Comparison of ENCODE assay signal across 18 cellular contexts in genomic region chr11:108685419-108686161, GRCh38. TPM values are rescaled to one million over a fixed set of nuclear protein-coding genes. Genes with fewer than 3 reads are reported as not detected.
DNase-seq lines count a peak whose midpoint lies in the region; ATAC-seq, FAIRE-seq and TF ChIP-seq lines count a peak whose summit lies in the region.
"Had no signal": no experiment of that assay in that cellular context is flagged by ENCODE, and none has a peak within 500 bp of the region (broad histone marks: within the 10 kb centered on the region; RNA-seq: fewer than 3 reads in every experiment).

No MANE protein-coding gene starts in this region.

- peaks cover 4% of the 10 kb centered on the region for H3K79me2 ChIP-seq in keratinocyte (ENCODE audit: control insufficient read depth, insufficient read depth, low read length)

- H3K27me3 ChIP-seq in SJSA1 (replicated peaks) (no peaks in the 10 kb centered on the region), keratinocyte (ENCODE audit: control insufficient read depth, extremely low read depth, insufficient read depth, low read length) (no peaks in the 10 kb centered on the region), upper lobe of left lung (no peaks in the 10 kb centered on the region)

- ATAC-seq in HG03025 (IDR thresholded peaks at IDR 0.05; ENCODE audit: low FRiP score, unreplicated experiment) (no peak), upper lobe of left lung (ENCODE audit: low FRiP score in 2 of 2) (no peak)
- ATAC-seq: A549, Panc1 had no signal

- peak overlapping the region; percentile 67 for H3K27ac Mint-ChIP-seq in chondrocyte (ENCODE audit: unreplicated experiment)
- H3K27ac Mint-ChIP-seq: CD8-positive, alpha-beta memory T cell had no signal

- 0 out of 2 replicates have a peak overlapping the region, but pooled peaks have one; percentile 20 for H3K27ac ChIP-seq in SJSA1
- no peak overlapping the region for H3K27ac ChIP-seq in keratinocyte (ENCODE audit: control insufficient read depth, insufficient read depth, low read length)
- no peak overlapping the region for H3K27ac ChIP-seq in upper lobe of left lung
- H3K27ac ChIP-seq: A549, SK-N-MC had no signal

- no peak overlapping the region for H3K9ac ChIP-seq in keratinocyte (ENCODE audit: control insufficient read depth, extremely low read depth, insufficient read depth, low read length)

- TF ChIP-seq POLR2A in upper lobe of left lung (IDR thresholded peaks at IDR 0.05) = no peak

- peaks cover 8% of the 10 kb centered on the region for H3K36me3 Mint-ChIP-seq in chondrocyte (ENCODE audit: low read depth)

- H3K9me3 ChIP-seq in SJSA1 (replicated peaks) (no peaks in the 10 kb centered on the region), keratinocyte (ENCODE audit: control insufficient read depth, low read depth, low read length) (no peaks in the 10 kb centered on the region), upper lobe of left lung (no peaks in the 10 kb centered on the region)
- H3K9me3 ChIP-seq: A549, HAP-1 had no signal

- H3K4me1 ChIP-seq in SJSA1 (replicated peaks) (peaks cover 7% of the 10 kb centered on the region; the same call in 1 of the 2 replicates), keratinocyte (ENCODE audit: control insufficient read depth, extremely low read depth, insufficient read depth, low read length) (peaks cover 8% of the 10 kb centered on the region), upper lobe of left lung (no peaks in the 10 kb centered on the region)
- H3K4me1 ChIP-seq: A549 had no signal

- dilution Hi-C loops in keratinocyte (cut with MboI; ENCODE audit: extremely low pct_ligation_motif_present, low sequenced_read_pairs) = no loop called here

- H3K4me1 Mint-ChIP-seq in chondrocyte (ENCODE audit: low read depth) = peaks cover 57% of the 10 kb centered on the region

- no peak overlapping the region for H3K4me3 Mint-ChIP-seq in chondrocyte (ENCODE audit: unreplicated experiment)
- H3K4me3 Mint-ChIP-seq: CD8-positive, alpha-beta memory T cell had no signal

- peak overlapping the region; percentile 16 for H3K4me2 ChIP-seq in keratinocyte (ENCODE audit: control insufficient read depth, extremely low read depth, insufficient read depth, low read depth, low read length)
- H3K4me2 ChIP-seq: A549 had no signal

- H3K27me3 Mint-ChIP-seq in chondrocyte (ENCODE audit: low read depth) = no peaks in the 10 kb centered on the region
- H3K27me3 Mint-ChIP-seq: CD8-positive, alpha-beta memory T cell had no signal

- 92 to 98% methylated on average over 5 of the region's 7 CpGs for WGBS in upper lobe of left lung, 2 donors

- no peaks in the 10 kb centered on the region for H3K9me1 ChIP-seq in keratinocyte (ENCODE audit: control insufficient read depth, extremely low read depth, insufficient read depth, low read length)

- TF ChIP-seq CTCF in chondrocyte (IDR thresholded peaks at IDR 0.05) (no peak), keratinocyte (optimal IDR thresholded peaks at IDR 0.05 in 1 of 3, IDR thresholded peaks at IDR 0.05 in 1 of 3, conservative IDR thresholded peaks at IDR 0.05 in 1 of 3; ENCODE audit: extremely low read depth in 1 of 3, insufficient read depth in 2 of 3, low read length in 3 of 3) (no peak), upper lobe of left lung (IDR thresholded peaks at IDR 0.05) (no peak)

- H3K4me3 ChIP-seq in SJSA1 (no peak overlapping the region), keratinocyte (ENCODE audit: control insufficient read depth in 2 of 3, extremely low read depth in 1 of 3, insufficient read depth in 2 of 3, low read depth in 1 of 3, low read length in 3 of 3) (no peak overlapping the region), upper lobe of left lung (no peak overlapping the region)
- H3K4me3 ChIP-seq: A549, HAP-1, SK-N-MC had no signal

- no peak for FAIRE-seq in keratinocyte (lab: Jason Lieb, UNC)
- FAIRE-seq: A549 had no signal

- H3K36me3 ChIP-seq in SJSA1 (no peaks in the 10 kb centered on the region), keratinocyte (ENCODE audit: control insufficient read depth in 2 of 2, extremely low read depth in 1 of 2, insufficient read depth in 2 of 2, low read length in 2 of 2) (peaks cover 2 to 6% of the 10 kb centered on the region in 2 experiments), upper lobe of left lung (peaks cover 0 to 32% (median 6%) of the 10 kb centered on the region in 4 donors)

- H2AFZ ChIP-seq in keratinocyte (ENCODE audit: control insufficient read depth, low read length) = no peak overlapping the region

- H4K20me1 ChIP-seq in keratinocyte (ENCODE audit: control insufficient read depth, extremely low read depth, insufficient read depth, low read length) = peaks cover 2% of the 10 kb centered on the region

- no peak for TF ChIP-seq EP300 in upper lobe of left lung (IDR thresholded peaks at IDR 0.05)

- peaks cover 4% of the 10 kb centered on the region for H3K9me3 Mint-ChIP-seq in chondrocyte (ENCODE audit: low read depth)
- H3K9me3 Mint-ChIP-seq: CD8-positive, alpha-beta memory T cell had no signal

- DNase-seq in ELR (ENCODE audit: low read depth) = peak; percentile 41
- DNase-seq in SJSA1 (ENCODE audit: low read depth in 1 of 2, low spot score in 2 of 2) = no peak
- no peak for DNase-seq in chondrocyte (ENCODE audit: low spot score)
- DNase-seq in keratinocyte (ENCODE audit: low read depth, low spot score) = no peak
- no peak for DNase-seq in upper lobe of left lung
- no peak for DNase-seq in activated CD4-positive, CD25-positive, alpha-beta regulatory T cell (lab: John Stamatoyannopoulos, UW)
- no peak for DNase-seq in SKM-1 (lab: John Stamatoyannopoulos, UW; ENCODE audit: unreplicated experiment)
- DNase-seq: C1 segment of cervical spinal cord; CD8-positive, alpha-beta memory T cell; DMS53; KBM-7; MV-4-11; NCI-H1694 treated with DMSO at 0.1 percent for 48 hours had no signal

RNA-seq across cellular contexts. Expression of gene DDX10, which starts 20.7 kb away (rescaled TPM):
- total RNA-seq in SJSA1 (2014; rRNA removed; shearing (Covaris generic)) = 21.9 and 24.7 TPM in 2 replicates
- total RNA-seq in chondrocyte (18.9 to 33.3 TPM (median 25.3 TPM) in 3 replicates), upper lobe of left lung (10 to 100 TPM in 5 of 6 donors, 1 to 10 TPM in 1; 9.0 to 25.2 (median 17.4) TPM)
- 23.4 to 32.3 TPM (median 29.5 TPM) in 3 replicates for polyA plus RNA-seq in keratinocyte
- polyA plus RNA-seq in keratinocyte (2011; ENCODE audit: low read depth) = 30.9 TPM
- 21.1 and 35.6 TPM in 2 replicates for polyA plus RNA-seq in keratinocyte (2011; cell fraction: cytosol; rRNA removed)
- polyA plus RNA-seq in keratinocyte (2011; cell fraction: nucleus; rRNA removed) = 43.8 and 46.1 TPM in 2 replicates
- 21.1 and 21.4 TPM in 2 replicates for polyA plus RNA-seq in keratinocyte (2012; ENCODE audit: low replicate concordance)
- 15.6 to 47.1 TPM (median 37.6 TPM) in 3 replicates for polyA minus RNA-seq in keratinocyte
- 12.9 TPM for polyA minus RNA-seq in keratinocyte (2011; cell fraction: cytosol; rRNA and poly(A)+ RNA removed)
- polyA minus RNA-seq in keratinocyte (2011; cell fraction: nucleus; rRNA and poly(A)+ RNA removed) = 18.8 and 41.8 TPM in 2 replicates
